In the genomic region with DNA sequence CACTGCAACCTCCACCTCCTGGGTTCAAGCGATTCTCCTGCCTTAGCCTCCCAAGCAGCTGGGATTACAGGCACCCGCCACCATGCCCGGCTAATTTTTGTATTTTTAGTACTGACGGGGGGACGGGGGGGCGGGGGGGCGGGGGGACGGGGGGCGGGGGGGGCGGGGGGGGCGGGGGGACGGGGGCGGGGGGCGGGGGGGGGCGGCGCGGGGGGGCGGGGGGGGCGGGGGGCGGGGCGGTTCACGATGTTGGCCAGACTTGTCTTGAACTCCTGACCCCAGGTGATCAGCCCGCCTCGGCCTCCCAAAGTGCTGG, we compare ENCODE assay signal across 8 cellular contexts. TPM values are rescaled to one million over a fixed set of nuclear protein-coding genes. Genes with fewer than 3 reads are reported as not detected.
DNase-seq lines count a peak whose midpoint lies in the region; ATAC-seq and TF ChIP-seq lines count a peak whose summit lies in the region.
"Not testable (repeated sequence)": the region's sequence is repeated elsewhere in the genome, so short reads cannot be mapped to it uniquely, and the experiment has no call there.

No MANE protein-coding gene starts in this region.

- WGBS in lung, 2 donors, result 18 to 36% methylated on average over 5 to 9 of the region's 24 CpGs
- WGBS in transverse colon (ENCODE audit: low coverage in 1 of 2), 2 donors, result 31 to 40% methylated on average over 3 to 6 of the region's 24 CpGs

- H3K9me3 Mint-ChIP-seq in CD8-positive, alpha-beta memory T cell; activated CD4-positive, alpha-beta T cell treated with anti-CD3 and anti-CD28 coated beads, Interleukin-2, amount 10 ng/mL, durations not matched to agents 7 days and 5 days; progenitor cell of endocrine pancreas (ENCODE audit: low read depth): not testable (repeated sequence)

- not testable (repeated sequence) for TF ChIP-seq POLR2A in breast epithelium (IDR thresholded peaks at IDR 0.05); transverse colon (IDR thresholded peaks at IDR 0.05)

- ATAC-seq in lung (ENCODE audit: insufficient read depth, low FRiP score), result not testable (repeated sequence)

- peaks cover 40% of the 10 kb centered on the region for H4K20me1 ChIP-seq in Loucy (ENCODE audit: insufficient read depth, low read length, poor library complexity, severe bottlenecking)

- not testable (repeated sequence) for DNase-seq in CD8-positive, alpha-beta memory T cell; activated CD4-positive, alpha-beta T cell treated with anti-CD3 and anti-CD28 coated beads, Interleukin-2, amount 10 ng/mL, durations not matched to agents 7 days and 5 days; breast epithelium (ENCODE audit: low spot score in 2 of 2); fibroblast of the aortic adventitia (ENCODE audit: low read depth); lung (ENCODE audit: low spot score); progenitor cell of endocrine pancreas (ENCODE audit: low spot score, unreplicated experiment); transverse colon

- peak overlapping the region; percentile 94 for H3K9ac ChIP-seq in Loucy (ENCODE audit: low read depth, low read length, poor library complexity, severe bottlenecking)

- H3K9me3 ChIP-seq in CD8-positive, alpha-beta memory T cell (ENCODE audit: low read length); Loucy (ENCODE audit: insufficient read depth, low read depth, low read length); breast epithelium; lung (ENCODE audit: control insufficient read depth in 2 of 2, insufficient read depth in 1 of 2, low read length in 1 of 2); transverse colon: not testable (repeated sequence)

- H3K4me2 ChIP-seq in Loucy (ENCODE audit: low read depth, low read length, poor library complexity, severe bottlenecking), result not testable (repeated sequence)

- H3K36me3 ChIP-seq in CD8-positive, alpha-beta memory T cell (ENCODE audit: insufficient read depth, low read length), result peaks cover 23% of the 10 kb centered on the region
- H3K36me3 ChIP-seq in Loucy (ENCODE audit: insufficient read depth, low read length), result peaks cover 14% of the 10 kb centered on the region; the same call in 1 of the 2 replicates
- H3K36me3 ChIP-seq in breast epithelium, result not testable (repeated sequence)
- H3K36me3 ChIP-seq in lung (ENCODE audit: control insufficient read depth in 2 of 2, insufficient read depth in 2 of 2, low read length in 2 of 2), result peaks cover 5 to 14% of the 10 kb centered on the region in 2 donors
- peaks cover 0 to 20% (median 9%) of the 10 kb centered on the region in 4 donors for H3K36me3 ChIP-seq in transverse colon

- TF ChIP-seq EP300 in transverse colon (IDR thresholded peaks at IDR 0.05; ENCODE audit: low read depth), result not testable (repeated sequence)

- not testable (repeated sequence) for TF ChIP-seq CTCF in Loucy (conservative IDR thresholded peaks at IDR 0.05; ENCODE audit: low read length); breast epithelium (IDR thresholded peaks at IDR 0.05); fibroblast of the aortic adventitia (IDR thresholded peaks at IDR 0.05; ENCODE audit: insufficient read depth, low read length); lung (IDR thresholded peaks at IDR 0.05; ENCODE audit: control extremely low read depth, extremely low read depth); progenitor cell of endocrine pancreas (IDR thresholded peaks at IDR 0.05; ENCODE audit: unreplicated experiment); transverse colon (IDR thresholded peaks at IDR 0.05)

- H3K4me3 Mint-ChIP-seq in CD8-positive, alpha-beta memory T cell, result peak overlapping the region; percentile 90 to 96 (median 91)
- H3K4me3 Mint-ChIP-seq in activated CD4-positive, alpha-beta T cell treated with anti-CD3 and anti-CD28 coated beads, Interleukin-2, amount 10 ng/mL, durations not matched to agents 7 days and 5 days, result peak overlapping the region; percentile 90
- peak overlapping the region; percentile 89 for H3K4me3 Mint-ChIP-seq in progenitor cell of endocrine pancreas (ENCODE audit: low read depth)

- in situ Hi-C loops in transverse colon (cut with MboI; ENCODE audit: low pct_ligation_motif_present in 1 of 4, low pct_unique_long_range_greater_than_20kb in 1 of 4, low sequenced_read_pairs in 3 of 4), result not testable (repeated sequence)

- peak overlapping the region; percentile 85 for H3K27ac ChIP-seq in CD8-positive, alpha-beta memory T cell (ENCODE audit: low read depth, low read length)
- H3K27ac ChIP-seq in breast epithelium (peak overlapping the region; percentile 88), lung (ENCODE audit: low read depth in 1 of 2, low read length in 1 of 2) (peak overlapping the region; percentile 86 to 93), transverse colon (peak overlapping the region; percentile 86 to 88 (median 88))

- not testable (repeated sequence) for H3K9me2 ChIP-seq in Loucy (replicated peaks; ENCODE audit: low read depth, low read length)

- peaks cover 0 to 38% (median 13%) of the 10 kb centered on the region in 3 donors for H3K36me3 Mint-ChIP-seq in CD8-positive, alpha-beta memory T cell
- H3K36me3 Mint-ChIP-seq in activated CD4-positive, alpha-beta T cell treated with anti-CD3 and anti-CD28 coated beads, Interleukin-2, amount 10 ng/mL, durations not matched to agents 7 days and 5 days (ENCODE audit: low read depth), result peaks cover 24% of the 10 kb centered on the region
- not testable (repeated sequence) for H3K36me3 Mint-ChIP-seq in progenitor cell of endocrine pancreas (ENCODE audit: insufficient read depth)

- H2AFZ ChIP-seq in Loucy (ENCODE audit: low read length), result peak overlapping the region; percentile 89

- H3K4me3 ChIP-seq in CD8-positive, alpha-beta memory T cell (ENCODE audit: low read length), result peak overlapping the region; percentile 95
- peak overlapping the region; percentile 92 for H3K4me3 ChIP-seq in Loucy (ENCODE audit: low read length, poor library complexity, severe bottlenecking)
- peak overlapping the region; percentile 73 to 94 (median 75) for H3K4me3 ChIP-seq in breast epithelium
- peak overlapping the region; percentile 87 for H3K4me3 ChIP-seq in fibroblast of the aortic adventitia (ENCODE audit: low read depth, low read length)
- peak overlapping the region; percentile 95 for H3K4me3 ChIP-seq in lung
- H3K4me3 ChIP-seq in transverse colon, result peak overlapping the region; percentile 80 to 96 (median 86)

- intact Hi-C loops in breast epithelium (cut with DNase I; ENCODE audit: low total_unique reads); transverse colon (cut with DNase I; ENCODE audit: low total_unique reads): not testable (repeated sequence)

- H3K4me1 ChIP-seq in CD8-positive, alpha-beta memory T cell (ENCODE audit: insufficient read depth, low read length), result peaks cover 17% of the 10 kb centered on the region
- H3K4me1 ChIP-seq in Loucy (ENCODE audit: insufficient read depth, low read length, poor library complexity, severe bottlenecking), result peaks cover 18% of the 10 kb centered on the region
- H3K4me1 ChIP-seq in breast epithelium; lung (ENCODE audit: control insufficient read depth in 2 of 2, insufficient read depth in 2 of 2, low read length in 2 of 2): not testable (repeated sequence)
- peaks cover 0 to 10% (median 9%) of the 10 kb centered on the region in 4 donors for H3K4me1 ChIP-seq in transverse colon

- CTCF ChIA-PET in CD8-positive, alpha-beta memory T cell (lab: Charles Lee); activated CD4-positive, alpha-beta T cell treated with anti-CD3 and anti-CD28 coated beads, Interleukin-2, amount 10 ng/mL, durations not matched to agents 7 days and 5 days (lab: Charles Lee): not testable (repeated sequence)

- H3K27ac Mint-ChIP-seq in CD8-positive, alpha-beta memory T cell, result peak overlapping the region; percentile 66 to 94 (median 92)
- H3K27ac Mint-ChIP-seq in activated CD4-positive, alpha-beta T cell treated with anti-CD3 and anti-CD28 coated beads, Interleukin-2, amount 10 ng/mL, durations not matched to agents 7 days and 5 days, result peak overlapping the region; percentile 89
- not testable (repeated sequence) for H3K27ac Mint-ChIP-seq in progenitor cell of endocrine pancreas

- POLR2A ChIA-PET in CD8-positive, alpha-beta memory T cell (lab: Charles Lee), result interaction anchor here (1.3 kb wide), 1 partner anchor 41 kb away, joined by 3 read pairs; no protein-coding TSS in a partner anchor
- POLR2A ChIA-PET in activated CD4-positive, alpha-beta T cell treated with anti-CD3 and anti-CD28 coated beads, Interleukin-2, amount 10 ng/mL, durations not matched to agents 7 days and 5 days (lab: Charles Lee), result not testable (repeated sequence)

- peaks cover 41% of the 10 kb centered on the region for H3K79me2 ChIP-seq in Loucy (ENCODE audit: insufficient read depth, low read length)

- not testable (repeated sequence) for H3F3A ChIP-seq in Loucy (ENCODE audit: low read depth)

- H3K27me3 Mint-ChIP-seq in CD8-positive, alpha-beta memory T cell; activated CD4-positive, alpha-beta T cell treated with anti-CD3 and anti-CD28 coated beads, Interleukin-2, amount 10 ng/mL, durations not matched to agents 7 days and 5 days; progenitor cell of endocrine pancreas: not testable (repeated sequence)

- not testable (repeated sequence) for H3K27me3 ChIP-seq in CD8-positive, alpha-beta memory T cell (ENCODE audit: insufficient read depth, low read length, poor library complexity, severe bottlenecking); Loucy (ENCODE audit: insufficient read depth, low read length, poor library complexity, severe bottlenecking); breast epithelium; lung (ENCODE audit: control insufficient read depth, insufficient read depth); transverse colon

- peaks cover 25 to 44% (median 44%) of the 10 kb centered on the region in 3 donors for H3K4me1 Mint-ChIP-seq in CD8-positive, alpha-beta memory T cell
- H3K4me1 Mint-ChIP-seq in activated CD4-positive, alpha-beta T cell treated with anti-CD3 and anti-CD28 coated beads, Interleukin-2, amount 10 ng/mL, durations not matched to agents 7 days and 5 days, result peaks cover 33% of the 10 kb centered on the region
- peaks cover 11% of the 10 kb centered on the region for H3K4me1 Mint-ChIP-seq in progenitor cell of endocrine pancreas (ENCODE audit: low read depth)

RNA-seq across cellular contexts. Expression of a gene that starts 0.4 kb away (rescaled TPM):
- 10 to 100 TPM; 50.2 to 52.8 TPM for total RNA-seq in CD8-positive, alpha-beta memory T cell
- 40.7 TPM for polyA plus RNA-seq in CD8-positive, alpha-beta memory T cell
- total RNA-seq in activated CD4-positive, alpha-beta T cell treated with anti-CD3 and anti-CD28 coated beads, Interleukin-2, amount 10 ng/mL, durations not matched to agents 7 days and 5 days, result 10 to 100 TPM; 37.5 to 37.9 TPM
- total RNA-seq in breast epithelium, result 10 to 100 TPM; 13.8 to 26.9 (median 17.4) TPM
- total RNA-seq in fibroblast of the aortic adventitia (ENCODE audit: low replicate concordance), result 24.8 and 26.9 TPM in 2 replicates
- 10 to 100 TPM; 20.3 to 31.0 TPM for total RNA-seq in lung
- 10 to 100 TPM in 1 of 2 donors, 1 to 10 TPM in 1; 9.7 to 21.1 TPM for polyA plus RNA-seq in lung
- total RNA-seq in progenitor cell of endocrine pancreas, result 44.6 and 47.3 TPM in 2 replicates
- 10 to 100 TPM in 3 of 4 donors, 1 to 10 TPM in 1; 5.6 to 29.9 (median 15.2) TPM for total RNA-seq in transverse colon

RNA-seq across cellular contexts. Expression of a gene that starts 21.1 kb away (rescaled TPM):
- total RNA-seq in CD8-positive, alpha-beta memory T cell, result not detected
- not detected for polyA plus RNA-seq in CD8-positive, alpha-beta memory T cell
- total RNA-seq in activated CD4-positive, alpha-beta T cell treated with anti-CD3 and anti-CD28 coated beads, Interleukin-2, amount 10 ng/mL, durations not matched to agents 7 days and 5 days, result not detected
- total RNA-seq in breast epithelium (not detected), fibroblast of the aortic adventitia (ENCODE audit: low replicate concordance) (not detected in 2 replicates), lung (not detected), progenitor cell of endocrine pancreas (not detected in 2 replicates), transverse colon (not detected)
- polyA plus RNA-seq in lung, result not detected

RNA-seq across cellular contexts. Expression of a gene that starts 40.5 kb away (rescaled TPM):
- 100 to 1,000 TPM; 101 to 107 TPM for total RNA-seq in CD8-positive, alpha-beta memory T cell
- polyA plus RNA-seq in CD8-positive, alpha-beta memory T cell, result 94.4 TPM
- 10 to 100 TPM; 97.3 to 98.8 TPM for total RNA-seq in activated CD4-positive, alpha-beta T cell treated with anti-CD3 and anti-CD28 coated beads, Interleukin-2, amount 10 ng/mL, durations not matched to agents 7 days and 5 days
- total RNA-seq in breast epithelium (10 to 100 TPM in 2 of 3 donors, 1 to 10 TPM in 1; 5.1 to 13.5 (median 10.5) TPM), fibroblast of the aortic adventitia (ENCODE audit: low replicate concordance) (2.0 and 6.1 TPM in 2 replicates), lung (10 to 100 TPM; 32.3 to 38.6 TPM), progenitor cell of endocrine pancreas (21.0 and 24.1 TPM in 2 replicates), transverse colon (10 to 100 TPM; 26.5 to 37.4 (median 30.4) TPM)
- 10 to 100 TPM; 23.1 to 29.5 TPM for polyA plus RNA-seq in lung
